1 cellular context compared by ENCODE assay signal in genomic region chr16:78738557-78738956, GRCh38.
A peak's percentile ranks its signal among the peaks of the same experiment; 100 is the strongest.
TF ChIP-seq lines count a peak whose summit lies in the region.

No MANE protein-coding gene starts in this region.

TF ChIP-seq in HepG2, 621 proteins besides CTCF, POLR2A, EP300 and RAD21:
- TF ChIP-seq KDM1A (CRISPR knock-in tag; IDR thresholded peaks at IDR 0.05) (0 out of 2 replicates have a peak, but pooled peaks have one; percentile 18), DBP (CRISPR knock-in tag; IDR thresholded peaks at IDR 0.05; ENCODE audit: not compliant biosample characterization) (no peak), ZNF577 (CRISPR knock-in tag; IDR thresholded peaks at IDR 0.05; ENCODE audit: borderline replicate concordance, low read depth) (no peak), SMAD3 (CRISPR knock-in tag; IDR thresholded peaks at IDR 0.05) (no peak), ZNF629 (CRISPR knock-in tag; conservative IDR thresholded peaks at IDR 0.05) (peak; percentile 75)
